In genomic region chr17:76701471-76701967, GRCh38 we compare ENCODE assay signal across 8 cellular contexts. TPM values are rescaled to one million over a fixed set of nuclear protein-coding genes. Genes with fewer than 3 reads are reported as not detected.
DNase-seq lines count a peak whose midpoint lies in the region; ATAC-seq and TF ChIP-seq lines count a peak whose summit lies in the region.
"Had no signal": no experiment of that assay in that cellular context is flagged by ENCODE, and none has a peak within 500 bp of the region (broad histone marks: within the 10 kb centered on the region; RNA-seq: fewer than 3 reads in every experiment).

No MANE protein-coding gene starts in this region.

- H3K4me3 ChIP-seq in duodenal mucosa (ENCODE audit: low read depth in 1 of 2, low read length in 2 of 2) = no peak overlapping the region
- no peak overlapping the region for H3K4me3 ChIP-seq in A673 (ENCODE audit: low read depth, low read length, poor library complexity, severe bottlenecking)

- CTCF ChIA-PET in A673 (lab: Charles Lee) = no interaction called here

- intact Hi-C loops in A673 (cut with micrococcal nuclease; ENCODE audit: unreplicated experiment) = no loop called here

- BruUV-seq in A673 (replicated peaks; lab: Mats Ljungman, UMichigan) = no TSS peak

- H3K36me3 Mint-ChIP-seq in osteocyte (ENCODE audit: unreplicated experiment) = peaks cover under 1% of the 10 kb centered on the region

- no peak for TF ChIP-seq CTCF in osteocyte (IDR thresholded peaks at IDR 0.05)
- TF ChIP-seq CTCF in A673 (conservative IDR thresholded peaks at IDR 0.05; ENCODE audit: low read depth, low read length) = no peak
- no peak for TF ChIP-seq CTCF in GM20000 (IDR thresholded peaks at IDR 0.05; ENCODE audit: extremely low read depth, missing control alignments)

- ATAC-seq in GM18511 (IDR thresholded peaks at IDR 0.05; ENCODE audit: unreplicated experiment) = no peak
- ATAC-seq: activated CD4-positive, alpha-beta T cell treated with anti-CD3 and anti-CD28 coated beads for 36 hours had no signal

- peak overlapping the region in 1 of 2 donors; percentile 35 for H3K9ac ChIP-seq in duodenal mucosa (ENCODE audit: low read depth in 1 of 2, low read length in 2 of 2)

- peak overlapping the region; percentile 42 for H3K4me3 Mint-ChIP-seq in osteocyte (ENCODE audit: unreplicated experiment)
- H3K4me3 Mint-ChIP-seq: activated CD4-positive, alpha-beta T cell treated with anti-CD3 and anti-CD28 coated beads for 36 hours had no signal

- H3K9me3 ChIP-seq in duodenal mucosa (ENCODE audit: control insufficient read depth in 1 of 2, low read length in 2 of 2) (no peaks in the 10 kb centered on the region), A673 (ENCODE audit: low read depth, low read length, poor library complexity, severe bottlenecking) (no peaks in the 10 kb centered on the region)

- POLR2A ChIA-PET in A673 (lab: Charles Lee; ENCODE audit: low non-redundant PET) = interaction anchor here (0.5 to 0.6 kb wide), 2 partner anchors 11 to 30 kb away, joined by 3 to 15 read pairs; no protein-coding TSS in a partner anchor

- no peaks in the 10 kb centered on the region for H3K27me3 Mint-ChIP-seq in osteocyte (ENCODE audit: unreplicated experiment)
- H3K27me3 Mint-ChIP-seq: activated CD4-positive, alpha-beta T cell treated with anti-CD3 and anti-CD28 coated beads for 36 hours had no signal

- H3K36me3 ChIP-seq in duodenal mucosa (ENCODE audit: control insufficient read depth in 1 of 2, insufficient read depth in 2 of 2, low read length in 2 of 2) (no peaks in the 10 kb centered on the region), A673 (ENCODE audit: insufficient read depth, low read length, poor library complexity, severe bottlenecking) (no peaks in the 10 kb centered on the region)

- no peaks in the 10 kb centered on the region for H3K9me3 Mint-ChIP-seq in osteocyte (ENCODE audit: unreplicated experiment)

- DNase-seq in D341Med (ENCODE audit: low spot score) = peak; percentile 52
- DNase-seq in osteocyte (ENCODE audit: extremely low spot score, unreplicated experiment) = no peak
- DNase-seq in A673 (ENCODE audit: low spot score) = no peak
- DNase-seq in GM20000 (ENCODE audit: low spot score) = no peak
- DNase-seq: activated CD4-positive, alpha-beta T cell treated with anti-CD3 and anti-CD28 coated beads for 36 hours; stimulated activated CD4-positive, alpha-beta T cell treated with anti-CD3 and anti-CD28 coated beads, Interleukin-2, amount 100 ng/mL, for 48 hours had no signal

- H3K27me3 ChIP-seq in duodenal mucosa (ENCODE audit: control insufficient read depth in 1 of 2, insufficient read depth in 2 of 2, low read length in 2 of 2) = no peaks in the 10 kb centered on the region
- no peaks in the 10 kb centered on the region for H3K27me3 ChIP-seq in A673 (replicated peaks; ENCODE audit: insufficient read depth, low read depth, low read length, poor library complexity)

- H3K4me1 ChIP-seq in duodenal mucosa (ENCODE audit: control insufficient read depth in 1 of 2, insufficient read depth in 2 of 2, low read length in 2 of 2) = peaks cover 0 to 14% of the 10 kb centered on the region in 2 donors
- H3K4me1 ChIP-seq in A673 (ENCODE audit: insufficient read depth, low read length, poor library complexity, severe bottlenecking) = peaks cover 19% of the 10 kb centered on the region

- peak overlapping the region; percentile 90 for H3K27ac Mint-ChIP-seq in osteocyte (ENCODE audit: unreplicated experiment)
- H3K27ac Mint-ChIP-seq: activated CD4-positive, alpha-beta T cell treated with anti-CD3 and anti-CD28 coated beads for 36 hours had no signal

- H3K27ac ChIP-seq in duodenal mucosa (ENCODE audit: low read depth, low read length) (peak overlapping the region; percentile 18), A673 (ENCODE audit: low read depth, low read length, poor library complexity, severe bottlenecking) (no peak overlapping the region)

- peaks cover 70% of the 10 kb centered on the region for H3K4me1 Mint-ChIP-seq in osteocyte (ENCODE audit: unreplicated experiment)

RNA-seq across cellular contexts. Expression of gene MXRA7, which starts 9.2 kb away (rescaled TPM):
- total RNA-seq in osteocyte (183 and 187 TPM in 2 replicates), A673 (2021) (61.5 and 62.8 TPM in 2 replicates)

RNA-seq across cellular contexts. Expression of gene JMJD6, which starts 24.9 kb away (rescaled TPM):
- total RNA-seq in osteocyte (16.8 and 22.7 TPM in 2 replicates), A673 (2021) (66.9 and 77.6 TPM in 2 replicates)

RNA-seq across cellular contexts. Expression of gene METTL23, which starts 25.1 kb away (rescaled TPM):
- 35.7 and 36.3 TPM in 2 replicates for total RNA-seq in osteocyte
- total RNA-seq in A673 (2021) = 42.4 and 46.0 TPM in 2 replicates

RNA-seq across cellular contexts. Expression of gene SRSF2, which starts 35.6 kb away (rescaled TPM):
- total RNA-seq in osteocyte = 137 and 145 TPM in 2 replicates
- total RNA-seq in A673 (2021) = 406 and 440 TPM in 2 replicates

RNA-seq across cellular contexts. Expression of gene MFSD11, which starts 36.4 kb away (rescaled TPM):
- total RNA-seq in osteocyte (33.0 and 34.7 TPM in 2 replicates), A673 (2021) (37.4 and 38.8 TPM in 2 replicates)
